8 cellular contexts compared by ENCODE assay signal in genomic region chr4:37454263-37454800, GRCh38.
DNase-seq lines count a peak whose midpoint lies in the region; ATAC-seq, FAIRE-seq and TF ChIP-seq lines count a peak whose summit lies in the region.
"Had no signal": no experiment of that assay in that cellular context is flagged by ENCODE, and none has a peak within 500 bp of the region (broad histone marks: within the 10 kb centered on the region; RNA-seq: fewer than 3 reads in every experiment).

No MANE protein-coding gene starts in this region.

- DNase-seq in H9, result no peak
- DNase-seq in kidney, result no peak
- DNase-seq in small intestine, result peak; percentile 25
- DNase-seq in AG08396 (ENCODE audit: low spot score), result no peak
- no peak for DNase-seq in GOT3 (lab: John Stamatoyannopoulos, UW)
- DNase-seq in H4 (ENCODE audit: low spot score), result no peak
- DNase-seq: MV-4-11 had no signal

- no peak overlapping the region for H2BK15ac ChIP-seq in H9 (ENCODE audit: low read depth, low read length)

- no peaks in the 10 kb centered on the region for H3K9me3 Mint-ChIP-seq in H9
- H3K9me3 Mint-ChIP-seq in activated T-helper 17 cell treated with anti-CD3 and anti-CD28 coated beads, Interleukin-2, amount 50 U/mL, for 72 hours, result no peaks in the 10 kb centered on the region

- H2BK12ac ChIP-seq in H9 (ENCODE audit: insufficient read length, low read depth, low read length), result no peak overlapping the region

- H3K4me1 Mint-ChIP-seq in H9, result peaks cover 10 to 15% of the 10 kb centered on the region in 2 experiments
- no peaks in the 10 kb centered on the region for H3K4me1 Mint-ChIP-seq in activated T-helper 17 cell treated with anti-CD3 and anti-CD28 coated beads, Interleukin-2, amount 50 U/mL, for 72 hours

- H3K4me3 Mint-ChIP-seq in H9, result peak overlapping the region; percentile 48 to 76
- peak overlapping the region; percentile 66 for H3K4me3 Mint-ChIP-seq in activated T-helper 17 cell treated with anti-CD3 and anti-CD28 coated beads, Interleukin-2, amount 50 U/mL, for 72 hours

- H4K5ac ChIP-seq in H9 (ENCODE audit: insufficient read length, low read depth, low read length), result no peak overlapping the region

- intact Hi-C loops in kidney (cut with DNase I), result no loop called here

- peak overlapping the region; percentile 58 for H3K4me2 ChIP-seq in H9 (ENCODE audit: insufficient read depth, insufficient read length, low read length)

- FAIRE-seq in kidney (lab: Jason Lieb, UNC), result no peak
- no peak for FAIRE-seq in small intestine (lab: Jason Lieb, UNC)

- no peaks in the 10 kb centered on the region for H3K36me3 ChIP-seq in kidney (ENCODE audit: control insufficient read depth in 1 of 2, insufficient read depth in 2 of 2, low read length in 2 of 2)
- peaks cover 0 to 2% of the 10 kb centered on the region in 2 donors for H3K36me3 ChIP-seq in small intestine (ENCODE audit: control insufficient read depth in 2 of 2, insufficient read depth in 2 of 2, low read length in 2 of 2)

- H3K79me1 ChIP-seq in H9 (ENCODE audit: insufficient read depth, low read depth, low read length, poor library complexity, severe bottlenecking), result no peaks in the 10 kb centered on the region

- H2BK5ac ChIP-seq in H9 (ENCODE audit: insufficient read length, low read length), result no peak overlapping the region

- H4K91ac ChIP-seq in H9 (ENCODE audit: insufficient read length, low read depth, low read length), result no peak overlapping the region

- no peak overlapping the region for H2BK120ac ChIP-seq in H9 (ENCODE audit: low read depth, low read length, poor library complexity, severe bottlenecking)

- no peak overlapping the region for H4K8ac ChIP-seq in H9 (replicated peaks; ENCODE audit: insufficient read length, low read depth, low read length)

- no peak overlapping the region for H3K56ac ChIP-seq in H9 (ENCODE audit: insufficient read length, low read depth, low read length)

- H3K4ac ChIP-seq in H9 (ENCODE audit: low read depth, low read length), result no peak overlapping the region

- H3K9ac ChIP-seq in H9 (ENCODE audit: extremely low read depth, insufficient read length, low read length) (no peak overlapping the region), kidney (ENCODE audit: low read length in 2 of 2) (peak overlapping the region; percentile 61 to 70)

- H3K27me3 Mint-ChIP-seq in H9 (ENCODE audit: low read depth), result peaks cover 68% of the 10 kb centered on the region
- peaks cover 53% of the 10 kb centered on the region for H3K27me3 Mint-ChIP-seq in activated T-helper 17 cell treated with anti-CD3 and anti-CD28 coated beads, Interleukin-2, amount 50 U/mL, for 72 hours

- no peak overlapping the region for H3K23ac ChIP-seq in H9 (ENCODE audit: insufficient read length, low read depth, low read length)

- H3T11ph ChIP-seq in H9 (ENCODE audit: low read length), result no peak overlapping the region

- H3K27ac ChIP-seq in H9 (ENCODE audit: insufficient read length, low read depth, low read length) (no peak overlapping the region), kidney (ENCODE audit: low read depth in 2 of 2, low read length in 2 of 2) (peak overlapping the region; percentile 69 to 92), small intestine (ENCODE audit: low read depth in 1 of 2, low read length in 1 of 2) (peak overlapping the region in 1 of 2 donors; percentile 76)

- peak overlapping the region; percentile 80 for H2AFZ ChIP-seq in H9 (ENCODE audit: low read length)

- H3K27me3 ChIP-seq in H9 (ENCODE audit: insufficient read depth, low read length) (peaks cover 2% of the 10 kb centered on the region; the same call in 1 of the 2 replicates), small intestine (ENCODE audit: control insufficient read depth in 2 of 2, insufficient read depth in 2 of 2, low read length in 2 of 2) (peaks cover 0 to 9% of the 10 kb centered on the region in 2 donors)

- H3K79me2 ChIP-seq in H9 (ENCODE audit: insufficient read depth, low read length), result no peaks in the 10 kb centered on the region

- H3K23me2 ChIP-seq in H9 (ENCODE audit: insufficient read length, low read depth, low read length, poor library complexity, severe bottlenecking), result peaks cover 13% of the 10 kb centered on the region

- no peak for ATAC-seq in activated T-helper 17 cell treated with anti-CD3 and anti-CD28 coated beads, Interleukin-2, amount 50 U/mL, for 72 hours (replicated peaks)

- H4K20me1 ChIP-seq in H9 (ENCODE audit: control insufficient read depth, insufficient read depth, insufficient read length), result no peaks in the 10 kb centered on the region

- no peak overlapping the region for H3K14ac ChIP-seq in H9 (ENCODE audit: insufficient read depth, low read length)

- H3K36me3 Mint-ChIP-seq in H9 (ENCODE audit: insufficient read depth in 1 of 3, low read depth in 3 of 3), result no peaks in the 10 kb centered on the region
- no peaks in the 10 kb centered on the region for H3K36me3 Mint-ChIP-seq in activated T-helper 17 cell treated with anti-CD3 and anti-CD28 coated beads, Interleukin-2, amount 50 U/mL, for 72 hours (ENCODE audit: low read depth)

- H3K18ac ChIP-seq in H9 (ENCODE audit: insufficient read length, low read depth, low read length), result no peak overlapping the region

- TF ChIP-seq CTCF in H9 (conservative IDR thresholded peaks at IDR 0.05) (no peak), kidney (IDR thresholded peaks at IDR 0.05; ENCODE audit: borderline replicate concordance, extremely low read depth, insufficient read depth) (no peak)

- H3K9me3 ChIP-seq in H9 (ENCODE audit: control insufficient read depth, low read depth, low read length) (no peaks in the 10 kb centered on the region), kidney (ENCODE audit: control insufficient read depth in 1 of 2, low read length in 2 of 2) (no peaks in the 10 kb centered on the region), small intestine (ENCODE audit: control insufficient read depth, low read depth) (no peaks in the 10 kb centered on the region)

- H3K4me3 ChIP-seq in kidney (ENCODE audit: low read length in 2 of 2) (peak overlapping the region; percentile 71 to 75), small intestine (ENCODE audit: low read depth in 1 of 2, low read length in 2 of 2) (peak overlapping the region; percentile 28 to 61)

- H3K27ac Mint-ChIP-seq in H9, result no peak overlapping the region
- H3K27ac Mint-ChIP-seq in activated T-helper 17 cell treated with anti-CD3 and anti-CD28 coated beads, Interleukin-2, amount 50 U/mL, for 72 hours, result no peak overlapping the region

- H2BK20ac ChIP-seq in H9 (ENCODE audit: low read depth, low read length, poor library complexity, severe bottlenecking), result no peak overlapping the region

- WGBS in H9 (ENCODE audit: extremely low coverage, insufficient read length, low lambda C conversion rate), result no CpG with 5 or more reads among the region's 11 CpGs
- 3 to 11% (median 7%) methylated on average over 11 of the region's 11 CpGs for WGBS in small intestine, 3 donors

- no peaks in the 10 kb centered on the region; the same call in 1 of the 2 replicates for H3K4me1 ChIP-seq in H9 (ENCODE audit: insufficient read depth, low read length)
- H3K4me1 ChIP-seq in kidney (ENCODE audit: control insufficient read depth in 1 of 2, insufficient read depth in 1 of 2, low read depth in 1 of 2, low read length in 2 of 2), result peaks cover 0 to 6% of the 10 kb centered on the region in 2 donors
- no peaks in the 10 kb centered on the region for H3K4me1 ChIP-seq in small intestine (ENCODE audit: control insufficient read depth in 2 of 2, insufficient read depth in 1 of 2, low read depth in 1 of 2, low read length in 1 of 2)

- H2AK5ac ChIP-seq in H9 (ENCODE audit: insufficient read length, low read length), result no peak overlapping the region
